12 cellular contexts compared by ENCODE assay signal in genomic region chr17:19002191-19002590, GRCh38. TPM values are rescaled to one million over a fixed set of nuclear protein-coding genes. Genes with fewer than 3 reads are reported as not detected.
A peak's percentile ranks its signal among the peaks of the same experiment; 100 is the strongest.
DNase-seq lines count a peak whose midpoint lies in the region; ATAC-seq and TF ChIP-seq lines count a peak whose summit lies in the region.
"Had no signal": no experiment of that assay in that cellular context is flagged by ENCODE, and none has a peak within 500 bp of the region (broad histone marks: within the 10 kb centered on the region; RNA-seq: fewer than 3 reads in every experiment).

No MANE protein-coding gene starts in this region.

- H3K4me1 Mint-ChIP-seq in CD8-positive, alpha-beta memory T cell: peaks cover 30 to 50% (median 37%) of the 10 kb centered on the region in 3 donors
- peaks cover 29% of the 10 kb centered on the region for H3K4me1 Mint-ChIP-seq in central memory CD8-positive, alpha-beta T cell
- peaks cover 24% of the 10 kb centered on the region for H3K4me1 Mint-ChIP-seq in nephron progenitor cell

- H3K36me3 ChIP-seq in CD8-positive, alpha-beta memory T cell (ENCODE audit: insufficient read depth, low read length): no peaks in the 10 kb centered on the region
- H3K36me3 ChIP-seq in IMR-90 (ENCODE audit: control insufficient read depth, insufficient read depth, low read length) (peaks cover 5% of the 10 kb centered on the region), prostate gland (no peaks in the 10 kb centered on the region), testis (ENCODE audit: low read depth, missing control alignments) (no peaks in the 10 kb centered on the region)
- H3K36me3 ChIP-seq: ovary had no signal

- no peak overlapping the region for H4K5ac ChIP-seq in IMR-90 (ENCODE audit: low read depth, low read length)

- peaks cover 36% of the 10 kb centered on the region for H3K4me1 ChIP-seq in CD8-positive, alpha-beta memory T cell (ENCODE audit: insufficient read depth, low read length)
- H3K4me1 ChIP-seq in IMR-90 (ENCODE audit: control insufficient read depth, insufficient read depth, low read length) (peaks cover 31% of the 10 kb centered on the region), prostate gland (replicated peaks) (no peaks in the 10 kb centered on the region), testis (no peaks in the 10 kb centered on the region)

- no peak for TF ChIP-seq POLR2A in IMR-90 (IDR thresholded peaks at IDR 0.05; ENCODE audit: low read depth, low read length)
- TF ChIP-seq POLR2A in prostate gland (IDR thresholded peaks at IDR 0.05): no peak
- no peak for TF ChIP-seq POLR2A in testis (IDR thresholded peaks at IDR 0.05)

- H3K27ac ChIP-seq in CD8-positive, alpha-beta memory T cell (ENCODE audit: low read depth, low read length): no peak overlapping the region
- H3K27ac ChIP-seq in IMR-90 (ENCODE audit: insufficient read depth, low read length) (no peak overlapping the region; the same call in 1 of the 2 replicates), prostate gland (no peak overlapping the region), testis (no peak overlapping the region)
- H3K27ac ChIP-seq: ovary had no signal

- peak overlapping the region; percentile 3; the same call in 1 of the 2 replicates for H3K23ac ChIP-seq in IMR-90 (ENCODE audit: low read depth, low read length)

- H3K4ac ChIP-seq in IMR-90 (ENCODE audit: low read depth, low read length): no peak overlapping the region; the same call in 1 of the 2 replicates

- no peak overlapping the region for H2BK120ac ChIP-seq in IMR-90 (ENCODE audit: low read depth, low read length)

- H3K4me3 Mint-ChIP-seq in CD8-positive, alpha-beta memory T cell: peak overlapping the region in 6 of 7 donors; percentile 52 to 95 (median 80)
- peak overlapping the region; percentile 80 for H3K4me3 Mint-ChIP-seq in central memory CD8-positive, alpha-beta T cell
- H3K4me3 Mint-ChIP-seq in nephron progenitor cell: peak overlapping the region; percentile 5

- peaks cover 0 to 23% (median 0%) of the 10 kb centered on the region in 3 donors for H3K36me3 Mint-ChIP-seq in CD8-positive, alpha-beta memory T cell
- peaks cover 8% of the 10 kb centered on the region for H3K36me3 Mint-ChIP-seq in central memory CD8-positive, alpha-beta T cell (ENCODE audit: insufficient read depth)
- H3K36me3 Mint-ChIP-seq in nephron progenitor cell (ENCODE audit: low read depth): no peaks in the 10 kb centered on the region

- peak overlapping the region; percentile 54; the same call in 1 of the 2 replicates for H3K9ac ChIP-seq in IMR-90 (ENCODE audit: low read depth, low read length)

- DNase-seq in CD8-positive, alpha-beta memory T cell: no peak
- DNase-seq in IMR-90 (no peak), nephron progenitor cell (no peak), prostate gland (ENCODE audit: low spot score) (no peak), testis (no peak)
- no peak for DNase-seq in central memory CD8-positive, alpha-beta T cell (ENCODE audit: low spot score in 2 of 2)
- DNase-seq: activated effector memory CD4-positive, alpha-beta T cell treated with Interleukin-2 at 50 U/mL for 16 hours; kidney; NCI-H748 treated with DMSO at 0.1 percent for 48 hours; ovary; T-helper 9 cell had no signal

- no TSS peak for BruUV-seq in IMR-90 (replicated peaks; lab: Mats Ljungman, UMichigan)

- no peak overlapping the region for H2BK20ac ChIP-seq in IMR-90 (ENCODE audit: low read depth, low read length)

- TF ChIP-seq CTCF in IMR-90 (conservative IDR thresholded peaks at IDR 0.05; ENCODE audit: low read depth, low read length) (no peak), nephron progenitor cell (IDR thresholded peaks at IDR 0.05) (no peak), prostate gland (IDR thresholded peaks at IDR 0.05) (no peak), testis (IDR thresholded peaks at IDR 0.05) (no peak)

- 0 out of 2 replicates have a peak overlapping the region, but pooled peaks have one; percentile 35 for H3K14ac ChIP-seq in IMR-90 (replicated peaks; ENCODE audit: low read depth, low read length)

- H3K9me1 ChIP-seq in IMR-90 (ENCODE audit: insufficient read depth, low read length): peaks cover 13% of the 10 kb centered on the region; the same call in 1 of the 2 replicates

- no peaks in the 10 kb centered on the region for H3K27me3 Mint-ChIP-seq in CD8-positive, alpha-beta memory T cell
- no peaks in the 10 kb centered on the region for H3K27me3 Mint-ChIP-seq in central memory CD8-positive, alpha-beta T cell
- peaks cover 23% of the 10 kb centered on the region for H3K27me3 Mint-ChIP-seq in nephron progenitor cell (ENCODE audit: low read depth, poor library complexity)

- H3K79me1 ChIP-seq in IMR-90 (ENCODE audit: low read depth in 1 of 2, low read length in 2 of 2): peaks cover 18 to 72% of the 10 kb centered on the region in 2 experiments; a peak in 3 of 4 replicates

- no peak overlapping the region for H2BK15ac ChIP-seq in IMR-90 (ENCODE audit: low read depth, low read length)

- H4K91ac ChIP-seq in IMR-90 (ENCODE audit: insufficient read depth, low read depth, low read length): no peak overlapping the region

- dilution Hi-C loops in IMR-90 (cut with HindIII; ENCODE audit: low sequenced_read_pairs, unreplicated experiment): no loop called here

- CTCF ChIA-PET in CD8-positive, alpha-beta memory T cell (lab: Charles Lee): interaction anchor here (1.0 kb wide), 1 partner anchor 18 kb away, joined by 3 read pairs; no protein-coding TSS in a partner anchor
- CTCF ChIA-PET in IMR-90 (lab: Yijun Ruan, JAX): interaction anchor here (0.7 kb wide), 1 partner anchor 41 kb away, joined by 3 read pairs; no protein-coding TSS in a partner anchor

- POLR2A ChIA-PET in CD8-positive, alpha-beta memory T cell (lab: Charles Lee): no interaction called here
- POLR2A ChIA-PET in IMR-90 (lab: Charles Lee; ENCODE audit: unreplicated experiment): no interaction called here

- no peak overlapping the region; the same call in 1 of the 2 replicates for H3K56ac ChIP-seq in IMR-90 (ENCODE audit: extremely low read depth, insufficient read depth, low read length)

- H4K20me1 ChIP-seq in IMR-90 (ENCODE audit: insufficient read depth, low read length): peaks cover 43% of the 10 kb centered on the region

- H3K27ac Mint-ChIP-seq in CD8-positive, alpha-beta memory T cell: peak overlapping the region in 4 of 8 donors; percentile 10 to 79 (median 71)
- H3K27ac Mint-ChIP-seq in central memory CD8-positive, alpha-beta T cell (ENCODE audit: low read depth): peak overlapping the region; percentile 30
- no peak overlapping the region for H3K27ac Mint-ChIP-seq in nephron progenitor cell

- H4K8ac ChIP-seq in IMR-90 (ENCODE audit: low read depth in 2 of 2, low read length in 2 of 2): no peak overlapping the region

- intact Hi-C loops in IMR-90 (cut with micrococcal nuclease) (no loop called here), prostate gland (cut with DNase I) (loop anchor here (5.0 kb wide), 1 partner anchor 40 kb away; no protein-coding TSS in a partner anchor), testis (cut with DNase I; ENCODE audit: low total_unique reads) (no loop called here)

- WGBS in IMR-90 (ENCODE audit: extremely low coverage in 2 of 2, insufficient read length in 1 of 2), 2 experiments: 100% methylated on average over 1 of the region's 5 CpGs; no CpG with 5 or more reads in 1 of the 2 experiments
- 86% methylated on average over 5 of the region's 5 CpGs for WGBS in prostate gland
- 76 to 96% methylated on average over 3 to 5 of the region's 5 CpGs for WGBS in testis, 2 donors

- in situ Hi-C loops in IMR-90 (cut with MboI; ENCODE audit: low sequenced_read_pairs): no loop called here

- peak overlapping the region; percentile 86 for H3K4me2 ChIP-seq in IMR-90 (ENCODE audit: low read depth, low read length)

- peak overlapping the region; percentile 88 for H2AK9ac ChIP-seq in IMR-90 (replicated peaks; ENCODE audit: low read depth, low read length, poor library complexity)

- no peak overlapping the region for H3K18ac ChIP-seq in IMR-90 (ENCODE audit: low read depth, low read length)

- H2AK5ac ChIP-seq in IMR-90 (ENCODE audit: low read depth, low read length): peak overlapping the region; percentile 89; the same call in 1 of the 2 replicates

- no peak for TF ChIP-seq RAD21 in IMR-90 (IDR thresholded peaks at IDR 0.05; ENCODE audit: low read length)

- H3K9me3 Mint-ChIP-seq in CD8-positive, alpha-beta memory T cell: no peaks in the 10 kb centered on the region
- H3K9me3 Mint-ChIP-seq in central memory CD8-positive, alpha-beta T cell: no peaks in the 10 kb centered on the region
- H3K9me3 Mint-ChIP-seq in nephron progenitor cell: peaks cover 9% of the 10 kb centered on the region

- no peak overlapping the region for H2BK5ac ChIP-seq in IMR-90 (ENCODE audit: low read depth, low read length, poor library complexity, severe bottlenecking)

- no peak overlapping the region for H2AFZ ChIP-seq in IMR-90 (replicated peaks; ENCODE audit: low read length, poor library complexity)

- ATAC-seq in IMR-90 (ENCODE audit: low read depth) (no peak), HG03039 (IDR thresholded peaks at IDR 0.05; ENCODE audit: unreplicated experiment) (no peak)
- ATAC-seq in central memory CD8-positive, alpha-beta T cell (replicated peaks; ENCODE audit: extremely low read depth, poor library complexity, severe bottlenecking): no peak

- H3K9me3 ChIP-seq in CD8-positive, alpha-beta memory T cell (ENCODE audit: low read length): no peaks in the 10 kb centered on the region
- H3K9me3 ChIP-seq in IMR-90 (ENCODE audit: control insufficient read depth, insufficient read depth, low read length): no peaks in the 10 kb centered on the region
- H3K9me3 ChIP-seq in prostate gland: no peaks in the 10 kb centered on the region
- no peaks in the 10 kb centered on the region for H3K9me3 ChIP-seq in testis
- H3K9me3 ChIP-seq: ovary had no signal

- no peaks in the 10 kb centered on the region for H3K27me3 ChIP-seq in CD8-positive, alpha-beta memory T cell (ENCODE audit: insufficient read depth, low read length, poor library complexity, severe bottlenecking)
- H3K27me3 ChIP-seq in IMR-90 (ENCODE audit: control insufficient read depth, insufficient read depth, low read length) (no peaks in the 10 kb centered on the region), prostate gland (replicated peaks; ENCODE audit: insufficient read depth) (no peaks in the 10 kb centered on the region), testis (no peaks in the 10 kb centered on the region)
- H3K27me3 ChIP-seq: ovary had no signal

- H3K4me3 ChIP-seq in CD8-positive, alpha-beta memory T cell (ENCODE audit: low read length): no peak overlapping the region
- H3K4me3 ChIP-seq in IMR-90 (ENCODE audit: insufficient read depth, low read depth, low read length) (no peak overlapping the region), prostate gland (no peak overlapping the region), testis (no peak overlapping the region)
- H3K4me3 ChIP-seq: ovary had no signal

RNA-seq across cellular contexts. Expression of gene FAM83G, which starts 2.4 kb away (rescaled TPM):
- total RNA-seq in CD8-positive, alpha-beta memory T cell: 10 to 100 TPM; 13.1 to 14.6 TPM
- polyA plus RNA-seq in CD8-positive, alpha-beta memory T cell: 7.3 TPM
- total RNA-seq in IMR-90 (2012; rRNA removed): 9.5 and 10.3 TPM in 2 replicates
- 12.6 and 14.1 TPM in 2 replicates for polyA plus RNA-seq in IMR-90 (2012; rRNA removed)
- 7.5 and 10.0 TPM in 2 replicates for polyA plus RNA-seq in IMR-90 (2012; cell fraction: cytosol; rRNA removed)
- 16.3 and 36.3 TPM in 2 replicates for polyA plus RNA-seq in IMR-90 (2012; cell fraction: nucleus; rRNA removed; ENCODE audit: low replicate concordance)
- 1 to 10 TPM; 7.3 to 9.5 TPM for total RNA-seq in prostate gland
- total RNA-seq in testis: 1 to 10 TPM; 4.6 to 4.7 TPM
- polyA plus RNA-seq in testis (ENCODE audit: insufficient read depth, low read depth, low replicate concordance): 2.5 TPM

RNA-seq across cellular contexts. Expression of gene GRAP, which starts 44.6 kb away (rescaled TPM):
- 10 to 100 TPM in 1 of 2 experiments, 1 to 10 TPM in 1; 7.9 to 10.1 TPM for total RNA-seq in CD8-positive, alpha-beta memory T cell
- polyA plus RNA-seq in CD8-positive, alpha-beta memory T cell: 36.2 TPM
- under 0.01 TPM in 1 of 2 replicates, not detected in the other for total RNA-seq in IMR-90 (2012; rRNA removed)
- polyA plus RNA-seq in IMR-90 (2012; rRNA removed): 0.13 and 0.14 TPM in 2 replicates
- polyA plus RNA-seq in IMR-90 (2012; cell fraction: cytosol; rRNA removed): 0.05 TPM in 1 of 2 replicates, not detected in the other
- 0.14 and 0.22 TPM in 2 replicates for polyA plus RNA-seq in IMR-90 (2012; cell fraction: nucleus; rRNA removed; ENCODE audit: low replicate concordance)
- 10 to 100 TPM in 1 of 2 donors, under 1 TPM in 1; 0.27 to 11.1 TPM for total RNA-seq in prostate gland
- 1 to 10 TPM; 5.3 to 7.2 TPM for total RNA-seq in testis
- polyA plus RNA-seq in testis (ENCODE audit: insufficient read depth, low read depth, low replicate concordance): 13.2 TPM

RNA-seq across cellular contexts. Expression of gene SLC5A10, which starts 50.2 kb away (rescaled TPM):
- total RNA-seq in CD8-positive, alpha-beta memory T cell: not detected
- not detected for polyA plus RNA-seq in CD8-positive, alpha-beta memory T cell
- total RNA-seq in IMR-90 (2012; rRNA removed) (not detected in 2 replicates), prostate gland (not detected), testis (1 to 10 TPM; 1.1 TPM)
- polyA plus RNA-seq in IMR-90 (2012; rRNA removed) (not detected in 2 replicates), testis (ENCODE audit: insufficient read depth, low read depth, low replicate concordance) (0.98 TPM)
- polyA plus RNA-seq in IMR-90 (2012; cell fraction: cytosol; rRNA removed): not detected in 2 replicates
- polyA plus RNA-seq in IMR-90 (2012; cell fraction: nucleus; rRNA removed; ENCODE audit: low replicate concordance): 0.04 TPM in 1 of 2 replicates, not detected in the other

Comparison
In these comparisons a context has a peak if more than half of its experiments do, and no peak if none do; other contexts are left out.
1. H3K4me3 Mint-ChIP-seq: peak in every context shown above with its lines; median percentile 80 in CD8-positive, alpha-beta memory T cell; 80 in central memory CD8-positive, alpha-beta T cell; 5 in nephron progenitor cell.